Comparison of ENCODE assay signal across 1 cellular context in genomic region chr1:234164098-234164709, GRCh38.
TF ChIP-seq lines count a peak whose summit lies in the region.

No MANE protein-coding gene starts in this region.

TF ChIP-seq in A549, 52 proteins besides CTCF, POLR2A, EP300 and RAD21 (continued from another document):
- TF ChIP-seq REST (IDR thresholded peaks at IDR 0.05) (no peak), HEYL (CRISPR knock-in tag; IDR thresholded peaks at IDR 0.05) (no peak), MYC (IDR thresholded peaks at IDR 0.05; ENCODE audit: borderline replicate concordance, low read length) (no peak), SREBF2 (IDR thresholded peaks at IDR 0.05) (no peak), BHLHE40 (IDR thresholded peaks at IDR 0.05; ENCODE audit: low read depth, low read length) (no peak), FOXS1 (CRISPR knock-in tag; IDR thresholded peaks at IDR 0.05) (no peak), GATA3 (IDR thresholded peaks at IDR 0.05; ENCODE audit: borderline replicate concordance) (no peak), TP53 (CRISPR knock-in tag; IDR thresholded peaks at IDR 0.05) (no peak), MAZ (IDR thresholded peaks at IDR 0.05; ENCODE audit: borderline replicate concordance, low read depth, low read length) (no peak), NFE2L2 (conservative IDR thresholded peaks at IDR 0.05; ENCODE audit: low read length) (no peak), SMC3 (IDR thresholded peaks at IDR 0.05) (no peak)
- TF ChIP-seq, protein P1, sequence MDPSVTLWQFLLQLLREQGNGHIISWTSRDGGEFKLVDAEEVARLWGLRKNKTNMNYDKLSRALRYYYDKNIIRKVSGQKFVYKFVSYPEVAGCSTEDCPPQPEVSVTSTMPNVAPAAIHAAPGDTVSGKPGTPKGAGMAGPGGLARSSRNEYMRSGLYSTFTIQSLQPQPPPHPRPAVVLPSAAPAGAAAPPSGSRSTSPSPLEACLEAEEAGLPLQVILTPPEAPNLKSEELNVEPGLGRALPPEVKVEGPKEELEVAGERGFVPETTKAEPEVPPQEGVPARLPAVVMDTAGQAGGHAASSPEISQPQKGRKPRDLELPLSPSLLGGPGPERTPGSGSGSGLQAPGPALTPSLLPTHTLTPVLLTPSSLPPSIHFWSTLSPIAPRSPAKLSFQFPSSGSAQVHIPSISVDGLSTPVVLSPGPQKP (IDR thresholded peaks at IDR 0.05; ENCODE audit: low read depth, low read length) = no peak
- TF ChIP-seq, protein P2, sequence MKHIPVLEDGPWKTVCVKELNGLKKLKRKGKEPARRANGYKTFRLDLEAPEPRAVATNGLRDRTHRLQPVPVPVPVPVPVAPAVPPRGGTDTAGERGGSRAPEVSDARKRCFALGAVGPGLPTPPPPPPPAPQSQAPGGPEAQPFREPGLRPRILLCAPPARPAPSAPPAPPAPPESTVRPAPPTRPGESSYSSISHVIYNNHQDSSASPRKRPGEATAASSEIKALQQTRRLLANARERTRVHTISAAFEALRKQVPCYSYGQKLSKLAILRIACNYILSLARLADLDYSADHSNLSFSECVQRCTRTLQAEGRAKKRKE (CRISPR knock-in tag; IDR thresholded peaks at IDR 0.05; ENCODE audit: low read depth) = no peak
